10 cellular contexts compared by ENCODE assay signal in genomic region chr2:38074047-38074774, GRCh38. TPM values are rescaled to one million over a fixed set of nuclear protein-coding genes. Genes with fewer than 3 reads are reported as not detected.
DNase-seq lines count a peak whose midpoint lies in the region; ATAC-seq and TF ChIP-seq lines count a peak whose summit lies in the region.
"Had no signal": no experiment of that assay in that cellular context is flagged by ENCODE, and none has a peak within 500 bp of the region (broad histone marks: within the 10 kb centered on the region; RNA-seq: fewer than 3 reads in every experiment).

No MANE protein-coding gene starts in this region.

- peak overlapping the region; percentile 51 for H3K4me3 Mint-ChIP-seq in activated CD4-positive, alpha-beta T cell treated with anti-CD3 and anti-CD28 coated beads for 36 hours

- peaks cover 2% of the 10 kb centered on the region for H3K36me3 Mint-ChIP-seq in activated CD4-positive, alpha-beta T cell treated with anti-CD3 and anti-CD28 coated beads for 36 hours (ENCODE audit: low read depth)

- BruUV-seq in mammary epithelial cell (replicated peaks; lab: Mats Ljungman, UMichigan): no TSS peak

- H3K27me3 ChIP-seq in mammary epithelial cell (ENCODE audit: insufficient read depth, low read length) (no peaks in the 10 kb centered on the region), right lobe of liver (no peaks in the 10 kb centered on the region), suprapubic skin (peaks cover 20% of the 10 kb centered on the region)

- H3K9me3 Mint-ChIP-seq in activated CD4-positive, alpha-beta T cell treated with anti-CD3 and anti-CD28 coated beads for 36 hours (ENCODE audit: low read depth): no peaks in the 10 kb centered on the region

- CTCF ChIA-PET in activated CD4-positive, alpha-beta T cell treated with anti-CD3 and anti-CD28 coated beads for 36 hours (lab: Charles Lee): no interaction called here
- CTCF ChIA-PET in mammary epithelial cell (lab: Charles Lee; ENCODE audit: low non-redundant PET): no interaction called here

- TF ChIP-seq CTCF in mammary epithelial cell (conservative IDR thresholded peaks at IDR 0.05 in 1 of 2, IDR thresholded peaks at IDR 0.05 in 1 of 2; ENCODE audit: extremely low read depth in 1 of 2, insufficient read depth in 1 of 2, low read depth in 1 of 2, low read length in 2 of 2) (no peak), right lobe of liver (IDR thresholded peaks at IDR 0.05) (no peak), suprapubic skin (IDR thresholded peaks at IDR 0.05) (no peak)

- peak overlapping the region; percentile 94 for H3K4me2 ChIP-seq in mammary epithelial cell (ENCODE audit: insufficient read depth, low read depth, low read length)

- H3K27ac ChIP-seq in mammary epithelial cell (ENCODE audit: insufficient read depth, low read depth, low read length) (no peak overlapping the region), right lobe of liver (no peak overlapping the region), suprapubic skin (no peak overlapping the region)

- no peak overlapping the region for H3K9ac ChIP-seq in mammary epithelial cell (ENCODE audit: insufficient read depth, low read length)

- POLR2A ChIA-PET in activated CD4-positive, alpha-beta T cell treated with anti-CD3 and anti-CD28 coated beads for 36 hours (lab: Charles Lee): no interaction called here

- peak overlapping the region; percentile 88 for H2AFZ ChIP-seq in mammary epithelial cell (ENCODE audit: low read depth, low read length)

- H4K20me1 ChIP-seq in mammary epithelial cell (ENCODE audit: insufficient read depth, low read length): no peaks in the 10 kb centered on the region

- no peak overlapping the region for H3K27ac Mint-ChIP-seq in activated CD4-positive, alpha-beta T cell treated with anti-CD3 and anti-CD28 coated beads for 36 hours

- in situ Hi-C loops in mammary epithelial cell (cut with MboI; ENCODE audit: low sequenced_read_pairs in 2 of 2): no loop called here

- DNase-seq in activated CD4-positive, alpha-beta T cell treated with anti-CD3 and anti-CD28 coated beads for 36 hours: peak; percentile 33
- no peak for DNase-seq in activated CD4-positive, alpha-beta T cell treated with anti-CD3 and anti-CD28 coated beads, Interleukin-2, amount 50 U/mL, for 4 hours
- DNase-seq in mammary epithelial cell (no peak), right lobe of liver (peak in 1 of 3 donors; percentile 41), suprapubic skin (ENCODE audit: low spot score in 2 of 2) (no peak), C1 segment of cervical spinal cord (lab: John Stamatoyannopoulos, UW) (no peak)
- DNase-seq: amniotic stem cell, NCI-H510A had no signal

- dilution Hi-C loops in mammary epithelial cell (cut with HindIII; ENCODE audit: low sequenced_read_pairs): no loop called here

- intact Hi-C loops in activated CD4-positive, alpha-beta T cell treated with anti-CD3 and anti-CD28 coated beads for 36 hours (cut with DNase I, micrococcal nuclease): loop anchor here in 1 of 2 experiments (5.0 to 10.0 kb wide), 3 partner anchors 37 to 201 kb away; no protein-coding TSS in a partner anchor
- intact Hi-C loops in mammary epithelial cell (cut with micrococcal nuclease): loop anchor here (10.0 kb wide), 1 partner anchor 179 kb away; no protein-coding TSS in a partner anchor
- intact Hi-C loops in right lobe of liver (cut with DNase I): loop anchor here in 1 of 2 donors (10.0 kb wide), 1 partner anchor 201 kb away; no protein-coding TSS in a partner anchor

- H3K4me3 ChIP-seq in mammary epithelial cell (replicated peaks in 1 of 3; ENCODE audit: insufficient read depth in 1 of 3, low read depth in 2 of 3, low read length in 3 of 3) (peak overlapping the region; percentile 21 to 54 (median 41)), right lobe of liver (peak overlapping the region; percentile 62 to 69 (median 68)), suprapubic skin (peak overlapping the region; percentile 76)

- H3K9me3 ChIP-seq in mammary epithelial cell (replicated peaks; ENCODE audit: insufficient read depth, low read length) (no peaks in the 10 kb centered on the region), right lobe of liver (no peaks in the 10 kb centered on the region), suprapubic skin (no peaks in the 10 kb centered on the region)

- H3K4me1 ChIP-seq in mammary epithelial cell (ENCODE audit: insufficient read depth, low read length) (peaks cover 30% of the 10 kb centered on the region), right lobe of liver (peaks cover 0 to 32% (median 3%) of the 10 kb centered on the region in 4 donors), suprapubic skin (peaks cover 41% of the 10 kb centered on the region)

- H3K27me3 Mint-ChIP-seq in activated CD4-positive, alpha-beta T cell treated with anti-CD3 and anti-CD28 coated beads for 36 hours: peaks cover 51% of the 10 kb centered on the region

- H3K4me1 Mint-ChIP-seq in activated CD4-positive, alpha-beta T cell treated with anti-CD3 and anti-CD28 coated beads for 36 hours: peaks cover 24% of the 10 kb centered on the region

- no peak for TF ChIP-seq EP300 in suprapubic skin (IDR thresholded peaks at IDR 0.05)

- WGBS in mammary epithelial cell (ENCODE audit: low coverage, missing lambda C conversion rate): 9% methylated on average over 35 of the region's 60 CpGs
- WGBS in right lobe of liver (ENCODE audit: insufficient coverage, low coverage, low lambda C conversion rate, missing lambda C conversion rate): 7% methylated on average over 30 of the region's 60 CpGs
- 13% methylated on average over 36 of the region's 60 CpGs for WGBS in suprapubic skin

- no peak for ATAC-seq in activated CD4-positive, alpha-beta T cell treated with anti-CD3 and anti-CD28 coated beads for 36 hours
- no peak for ATAC-seq in right lobe of liver
- ATAC-seq in HG02870 (IDR thresholded peaks at IDR 0.05; ENCODE audit: unreplicated experiment): no peak
- no peak for ATAC-seq in GM21390 (IDR thresholded peaks at IDR 0.05; ENCODE audit: unreplicated experiment)

- H3K79me2 ChIP-seq in mammary epithelial cell (ENCODE audit: insufficient read depth, low read length): no peaks in the 10 kb centered on the region

- TF ChIP-seq POLR2A in right lobe of liver (IDR thresholded peaks at IDR 0.05) (no peak), suprapubic skin (IDR thresholded peaks at IDR 0.05) (no peak)

- H3K36me3 ChIP-seq in mammary epithelial cell (ENCODE audit: insufficient read depth, low read length) (no peaks in the 10 kb centered on the region), right lobe of liver (no peaks in the 10 kb centered on the region), suprapubic skin (no peaks in the 10 kb centered on the region)

RNA-seq across cellular contexts. Expression of gene CYP1B1, which starts 1.7 kb away (rescaled TPM):
- total RNA-seq in activated CD4-positive, alpha-beta T cell treated with anti-CD3 and anti-CD28 coated beads for 36 hours: 1 to 10 TPM; 6.3 TPM
- total RNA-seq in mammary epithelial cell: 100 to 1,000 TPM in 1 of 2 donors, 10 to 100 TPM in 1; 13.8 to 317 TPM
- polyA plus RNA-seq in mammary epithelial cell: 4.1 TPM
- 7.2 TPM for polyA minus RNA-seq in mammary epithelial cell
- total RNA-seq in right lobe of liver: 1 to 10 TPM; 3.8 to 7.1 (median 6.4) TPM
- total RNA-seq in suprapubic skin: 10 to 100 TPM; 10.7 to 19.6 (median 12.8) TPM
